In genomic region chr22:21013742-21014201, GRCh38 we compare ENCODE assay signal across 9 cellular contexts. TPM values are rescaled to one million over a fixed set of nuclear protein-coding genes. Genes with fewer than 3 reads are reported as not detected.
DNase-seq lines count a peak whose midpoint lies in the region; ATAC-seq and TF ChIP-seq lines count a peak whose summit lies in the region.
"Had no signal": no experiment of that assay in that cellular context is flagged by ENCODE, and none has a peak within 500 bp of the region (broad histone marks: within the 10 kb centered on the region; RNA-seq: fewer than 3 reads in every experiment).

No MANE protein-coding gene starts in this region.

- no peaks in the 10 kb centered on the region for H3K36me3 ChIP-seq in SK-N-SH (replicated peaks in 1 of 2; ENCODE audit: control insufficient read depth in 1 of 2, insufficient read depth in 2 of 2, low read length in 1 of 2)

- peak overlapping the region; percentile 95 for H3K4me2 ChIP-seq in SK-N-SH

- H3K27me3 Mint-ChIP-seq in stimulated activated naive B cell treated with anti-CD40 and anti-IgM and Interleukin-4, amounts not matched to agents 10 μg/mL and 1 μg/mL and 100 μg/mL, for 72 hours, result peaks cover 4 to 15% of the 10 kb centered on the region in 2 donors

- H3K4me3 ChIP-seq in SK-N-SH (ENCODE audit: low read depth in 2 of 2, low read length in 1 of 2), result peak overlapping the region; percentile 76 to 78

- H3K36me3 Mint-ChIP-seq in stimulated activated naive B cell treated with anti-CD40 and anti-IgM and Interleukin-4, amounts not matched to agents 10 μg/mL and 1 μg/mL and 100 μg/mL, for 72 hours, result no peaks in the 10 kb centered on the region

- H3K4me1 Mint-ChIP-seq in stimulated activated naive B cell treated with anti-CD40 and anti-IgM and Interleukin-4, amounts not matched to agents 10 μg/mL and 1 μg/mL and 100 μg/mL, for 72 hours, result peaks cover 20 to 25% of the 10 kb centered on the region in 2 donors

- TF ChIP-seq EP300 in SK-N-SH (IDR thresholded peaks at IDR 0.05; ENCODE audit: borderline replicate concordance in 1 of 2, low read depth in 1 of 2, low read length in 1 of 2), result no peak

- H3K9me3 Mint-ChIP-seq in stimulated activated naive B cell treated with anti-CD40 and anti-IgM and Interleukin-4, amounts not matched to agents 10 μg/mL and 1 μg/mL and 100 μg/mL, for 72 hours, result no peaks in the 10 kb centered on the region

- ATAC-seq in foreskin keratinocyte, result peak; percentile 3
- peak in 1 of 2 donors; percentile 18 for ATAC-seq in stimulated activated naive B cell treated with anti-CD40 and anti-IgM and Interleukin-4, amounts not matched to agents 10 μg/mL and 1 μg/mL and 100 μg/mL, for 72 hours (replicated peaks)

- H3K27me3 ChIP-seq in SK-N-SH (ENCODE audit: insufficient read depth), result no peaks in the 10 kb centered on the region
- H3K27me3 ChIP-seq in foreskin keratinocyte, result no peaks in the 10 kb centered on the region

- TF ChIP-seq CTCF in SK-N-SH (IDR thresholded peaks at IDR 0.05), result no peak
- no peak for TF ChIP-seq CTCF in foreskin keratinocyte (conservative IDR thresholded peaks at IDR 0.05)

- H4K20me1 ChIP-seq in SK-N-SH (ENCODE audit: insufficient read depth), result no peaks in the 10 kb centered on the region

- no peaks in the 10 kb centered on the region for H3K9me3 ChIP-seq in SK-N-SH

- POLR2A ChIA-PET in SK-N-SH (lab: Yijun Ruan, JAX), result interaction anchor here (4.0 kb wide), 1 partner anchor 11 kb away, joined by 34 read pairs; the partner anchor contains the start of gene THAP7

- H3K4me1 ChIP-seq in SK-N-SH (ENCODE audit: control insufficient read depth in 1 of 2, insufficient read depth in 2 of 2, low read depth in 1 of 2, low read length in 1 of 2), result peaks cover 15 to 45% of the 10 kb centered on the region in 2 experiments; a peak in 3 of 4 replicates
- peaks cover 6% of the 10 kb centered on the region for H3K4me1 ChIP-seq in foreskin keratinocyte

- peak overlapping the region; percentile 92 for H2AFZ ChIP-seq in SK-N-SH (ENCODE audit: low read depth)

- H3F3A ChIP-seq in SK-N-SH (replicated peaks; ENCODE audit: insufficient read depth), result peaks cover 5% of the 10 kb centered on the region

- H3K27ac ChIP-seq in SK-N-SH (ENCODE audit: low read depth in 2 of 2, low read length in 1 of 2), result peak overlapping the region; percentile 58 to 97
- H3K27ac ChIP-seq in foreskin keratinocyte, result no peak overlapping the region
- H3K27ac ChIP-seq: C4-2B had no signal

- peak overlapping the region; percentile 82 for H3K9ac ChIP-seq in SK-N-SH

- H3K27ac Mint-ChIP-seq in stimulated activated naive B cell treated with anti-CD40 and anti-IgM and Interleukin-4, amounts not matched to agents 10 μg/mL and 1 μg/mL and 100 μg/mL, for 72 hours, result peak overlapping the region; percentile 87

- no peaks in the 10 kb centered on the region for H3K9me2 ChIP-seq in SK-N-SH

- CTCF ChIA-PET in SK-N-SH (lab: Yijun Ruan, JAX), result interaction anchor here (0.9 to 2.1 kb wide), 5 partner anchors 11 to 209 kb away, joined by 3 to 9 read pairs (median 3); partner anchors contain the start of gene THAP7

- H3K4me3 Mint-ChIP-seq in stimulated activated naive B cell treated with anti-CD40 and anti-IgM and Interleukin-4, amounts not matched to agents 10 μg/mL and 1 μg/mL and 100 μg/mL, for 72 hours, result peak overlapping the region; percentile 85 to 90

- peak; percentile 43 for DNase-seq in NCI-H748 (lab: John Stamatoyannopoulos, UW; ENCODE audit: unreplicated experiment)
- no peak for DNase-seq in NCI-H748 treated with DMSO at 0.1 percent for 48 hours (lab: John Stamatoyannopoulos, UW)
- no peak for DNase-seq in SK-N-SH
- peak in 1 of 2 donors; percentile 46 for DNase-seq in foreskin keratinocyte
- DNase-seq in stimulated activated naive B cell treated with anti-CD40 and anti-IgM and Interleukin-4, amounts not matched to agents 10 μg/mL and 1 μg/mL and 100 μg/mL, for 72 hours, result no peak
- DNase-seq in NCI-H1694 (lab: John Stamatoyannopoulos, UW), result no peak
- DNase-seq in SHP77 (lab: John Stamatoyannopoulos, UW), result no peak
- DNase-seq in NCI-H1694 treated with DMSO at 0.1 percent for 48 hours (lab: John Stamatoyannopoulos, UW), result no peak

- H3K79me2 ChIP-seq in SK-N-SH (ENCODE audit: insufficient read depth), result peaks cover 7% of the 10 kb centered on the region; the same call in 1 of the 2 replicates

- WGBS in SK-N-SH (ENCODE audit: low lambda C conversion rate), result 23% methylated on average over 15 of the region's 23 CpGs

- TF ChIP-seq RAD21 in SK-N-SH (IDR thresholded peaks at IDR 0.05; ENCODE audit: low read length), result no peak

TF ChIP-seq in SK-N-SH, 30 proteins besides CTCF, POLR2A, EP300 and RAD21:
- TF ChIP-seq POLR2AphosphoS5 (IDR thresholded peaks at IDR 0.05; ENCODE audit: low read depth, low read length) (0 out of 2 replicates have a peak, but pooled peaks have one; percentile 67), FOXM1 (IDR thresholded peaks at IDR 0.05; ENCODE audit: low read depth) (no peak)
- TF ChIP-seq, protein P1, sequence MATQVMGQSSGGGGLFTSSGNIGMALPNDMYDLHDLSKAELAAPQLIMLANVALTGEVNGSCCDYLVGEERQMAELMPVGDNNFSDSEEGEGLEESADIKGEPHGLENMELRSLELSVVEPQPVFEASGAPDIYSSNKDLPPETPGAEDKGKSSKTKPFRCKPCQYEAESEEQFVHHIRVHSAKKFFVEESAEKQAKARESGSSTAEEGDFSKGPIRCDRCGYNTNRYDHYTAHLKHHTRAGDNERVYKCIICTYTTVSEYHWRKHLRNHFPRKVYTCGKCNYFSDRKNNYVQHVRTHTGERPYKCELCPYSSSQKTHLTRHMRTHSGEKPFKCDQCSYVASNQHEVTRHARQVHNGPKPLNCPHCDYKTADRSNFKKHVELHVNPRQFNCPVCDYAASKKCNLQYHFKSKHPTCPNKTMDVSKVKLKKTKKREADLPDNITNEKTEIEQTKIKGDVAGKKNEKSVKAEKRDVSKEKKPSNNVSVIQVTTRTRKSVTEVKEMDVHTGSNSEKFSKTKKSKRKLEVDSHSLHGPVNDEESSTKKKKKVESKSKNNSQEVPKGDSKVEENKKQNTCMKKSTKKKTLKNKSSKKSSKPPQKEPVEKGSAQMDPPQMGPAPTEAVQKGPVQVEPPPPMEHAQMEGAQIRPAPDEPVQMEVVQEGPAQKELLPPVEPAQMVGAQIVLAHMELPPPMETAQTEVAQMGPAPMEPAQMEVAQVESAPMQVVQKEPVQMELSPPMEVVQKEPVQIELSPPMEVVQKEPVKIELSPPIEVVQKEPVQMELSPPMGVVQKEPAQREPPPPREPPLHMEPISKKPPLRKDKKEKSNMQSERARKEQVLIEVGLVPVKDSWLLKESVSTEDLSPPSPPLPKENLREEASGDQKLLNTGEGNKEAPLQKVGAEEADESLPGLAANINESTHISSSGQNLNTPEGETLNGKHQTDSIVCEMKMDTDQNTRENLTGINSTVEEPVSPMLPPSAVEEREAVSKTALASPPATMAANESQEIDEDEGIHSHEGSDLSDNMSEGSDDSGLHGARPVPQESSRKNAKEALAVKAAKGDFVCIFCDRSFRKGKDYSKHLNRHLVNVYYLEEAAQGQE (IDR thresholded peaks at IDR 0.05; ENCODE audit: low read depth, low read length), result peak; percentile 62; the same call in 1 of the 2 replicates

RNA-seq across cellular contexts. Expression of gene P2RX6, which starts 1.2 kb away (rescaled TPM):
- polyA plus RNA-seq in SK-N-SH (2012; rRNA removed), result 7.1 and 12.9 TPM in 2 replicates
- 1.4 and 2.6 TPM in 2 replicates for polyA plus RNA-seq in SK-N-SH (2012; cell fraction: cytosol; rRNA removed)
- 78.5 and 91.0 TPM in 2 replicates for polyA plus RNA-seq in SK-N-SH (2012; cell fraction: nucleus; rRNA removed)
- 0.21 and 0.24 TPM in 2 replicates for total RNA-seq in foreskin keratinocyte
- polyA plus RNA-seq in foreskin keratinocyte, result 0.21 and 0.38 TPM in 2 replicates

RNA-seq across cellular contexts. Expression of gene THAP7, which starts 11.9 kb away (rescaled TPM):
- polyA plus RNA-seq in SK-N-SH (2012; rRNA removed) (26.3 and 32.0 TPM in 2 replicates), foreskin keratinocyte (34.4 and 36.5 TPM in 2 replicates)
- 13.8 and 18.1 TPM in 2 replicates for polyA plus RNA-seq in SK-N-SH (2012; cell fraction: cytosol; rRNA removed)
- 74.4 and 90.6 TPM in 2 replicates for polyA plus RNA-seq in SK-N-SH (2012; cell fraction: nucleus; rRNA removed)
- 24.2 and 25.0 TPM in 2 replicates for total RNA-seq in foreskin keratinocyte

RNA-seq across cellular contexts. Expression of gene SLC7A4, which starts 18.6 kb away (rescaled TPM):
- polyA plus RNA-seq in SK-N-SH (2012; rRNA removed), result 0.02 TPM in 1 of 2 replicates, not detected in the other
- polyA plus RNA-seq in SK-N-SH (2012; cell fraction: cytosol; rRNA removed), result 0.01 and 0.04 TPM in 2 replicates
- 0.07 and 0.11 TPM in 2 replicates for polyA plus RNA-seq in SK-N-SH (2012; cell fraction: nucleus; rRNA removed)
- total RNA-seq in foreskin keratinocyte, result 0.07 and 0.11 TPM in 2 replicates
- polyA plus RNA-seq in foreskin keratinocyte, result 0.03 and 0.08 TPM in 2 replicates

RNA-seq across cellular contexts. Expression of gene LZTR1, which starts 31.7 kb away (rescaled TPM):
- polyA plus RNA-seq in SK-N-SH (2012; rRNA removed) (37.7 and 41.5 TPM in 2 replicates), foreskin keratinocyte (25.2 and 26.2 TPM in 2 replicates)
- polyA plus RNA-seq in SK-N-SH (2012; cell fraction: cytosol; rRNA removed), result 11.9 and 15.0 TPM in 2 replicates
- 294 and 344 TPM in 2 replicates for polyA plus RNA-seq in SK-N-SH (2012; cell fraction: nucleus; rRNA removed)
- total RNA-seq in foreskin keratinocyte, result 37.8 and 39.9 TPM in 2 replicates

RNA-seq across cellular contexts. Expression of gene LRRC74B, which starts 32.0 kb away (rescaled TPM):
- 0.02 and 0.03 TPM in 2 replicates for polyA plus RNA-seq in SK-N-SH (2012; rRNA removed)
- polyA plus RNA-seq in SK-N-SH (2012; cell fraction: cytosol; rRNA removed), result not detected in 2 replicates
- polyA plus RNA-seq in SK-N-SH (2012; cell fraction: nucleus; rRNA removed), result 0.18 and 0.22 TPM in 2 replicates
- total RNA-seq in foreskin keratinocyte, result not detected in 2 replicates
- polyA plus RNA-seq in foreskin keratinocyte, result not detected in 2 replicates
